Comparison of ENCODE assay signal across 19 cellular contexts in genomic region chr18:70121842-70122241, GRCh38.
DNase-seq lines count a peak whose midpoint lies in the region; ATAC-seq and TF ChIP-seq lines count a peak whose summit lies in the region.
"Had no signal": no experiment of that assay in that cellular context is flagged by ENCODE, and none has a peak within 500 bp of the region (broad histone marks: within the 10 kb centered on the region; RNA-seq: fewer than 3 reads in every experiment).

No MANE protein-coding gene starts in this region.

- H3K36me3 Mint-ChIP-seq in endodermal cell (ENCODE audit: low read depth) = peaks cover 2% of the 10 kb centered on the region
- peaks cover 27% of the 10 kb centered on the region for H3K36me3 Mint-ChIP-seq in activated T-helper 2 cell treated with anti-CD3 and anti-CD28 coated beads, Interferon-gamma antibody, Interleukin-2, Interleukin-4, amounts not matched to agents 10 μg/mL and 5 μg/mL and 100 μg/mL, durations not matched to agents 14 hours and 24 hours and 36 hours (ENCODE audit: low read depth)

- intact Hi-C loops in activated T-helper 2 cell treated with anti-CD3 and anti-CD28 coated beads, Interferon-gamma antibody, Interleukin-2, Interleukin-4, amounts not matched to agents 10 μg/mL and 5 μg/mL and 100 μg/mL, durations not matched to agents 14 hours and 24 hours and 36 hours (cut with micrococcal nuclease) = no loop called here

- H3K9ac ChIP-seq in endodermal cell (ENCODE audit: extremely low read depth, low read length, poor library complexity, severe bottlenecking) = no peak overlapping the region

- peak overlapping the region; percentile 6 for H3K27ac Mint-ChIP-seq in endodermal cell
- H3K27ac Mint-ChIP-seq in activated T-helper 2 cell treated with anti-CD3 and anti-CD28 coated beads, Interferon-gamma antibody, Interleukin-2, Interleukin-4, amounts not matched to agents 10 μg/mL and 5 μg/mL and 100 μg/mL, durations not matched to agents 14 hours and 24 hours and 36 hours = no peak overlapping the region
- H3K27ac Mint-ChIP-seq: GM23338 had no signal

- no peak overlapping the region for H3K4me3 Mint-ChIP-seq in endodermal cell
- no peak overlapping the region for H3K4me3 Mint-ChIP-seq in activated T-helper 2 cell treated with anti-CD3 and anti-CD28 coated beads, Interferon-gamma antibody, Interleukin-2, Interleukin-4, amounts not matched to agents 10 μg/mL and 5 μg/mL and 100 μg/mL, durations not matched to agents 14 hours and 24 hours and 36 hours (ENCODE audit: low read depth)
- H3K4me3 Mint-ChIP-seq: GM23338 had no signal

- WGBS in endodermal cell (ENCODE audit: insufficient coverage in 1 of 2, insufficient read length in 1 of 2), 2 experiments = 96 to 100% methylated on average over 2 to 3 of the region's 3 CpGs

- H3K4me1 Mint-ChIP-seq in endodermal cell = no peaks in the 10 kb centered on the region
- H3K4me1 Mint-ChIP-seq in activated T-helper 2 cell treated with anti-CD3 and anti-CD28 coated beads, Interferon-gamma antibody, Interleukin-2, Interleukin-4, amounts not matched to agents 10 μg/mL and 5 μg/mL and 100 μg/mL, durations not matched to agents 14 hours and 24 hours and 36 hours (ENCODE audit: low read depth) = peaks cover 8% of the 10 kb centered on the region
- H3K4me1 Mint-ChIP-seq: GM23338 had no signal

- no peaks in the 10 kb centered on the region for H3K36me3 ChIP-seq in endodermal cell (ENCODE audit: control insufficient read depth, insufficient read depth, low read length)
- H3K36me3 ChIP-seq: Peyer's patch had no signal

- H3K4me1 ChIP-seq in endodermal cell (ENCODE audit: control insufficient read depth, insufficient read depth, low read length) = no peaks in the 10 kb centered on the region
- H3K4me1 ChIP-seq: Peyer's patch, SJSA1 had no signal

- no peak overlapping the region for H3K27ac ChIP-seq in endodermal cell (ENCODE audit: low read depth, low read length)
- H3K27ac ChIP-seq: Peyer's patch, SJSA1 had no signal

- no peak for TF ChIP-seq CTCF in endodermal cell (conservative IDR thresholded peaks at IDR 0.05)

- ATAC-seq in GM18502 (IDR thresholded peaks at IDR 0.05; ENCODE audit: poor library complexity, unreplicated experiment) = peak; percentile 49
- peak; percentile 55 for ATAC-seq in GM19463 (IDR thresholded peaks at IDR 0.05; ENCODE audit: unreplicated experiment)
- ATAC-seq in HG02870 (IDR thresholded peaks at IDR 0.05; ENCODE audit: unreplicated experiment) = peak; percentile 54
- ATAC-seq: GM23338 had no signal

- DNase-seq in endodermal cell (no peak), NCI-H187 treated with DMSO at 0.1 percent for 48 hours (lab: John Stamatoyannopoulos, UW) (no peak), NCI-H510A (lab: John Stamatoyannopoulos, UW) (no peak)
- DNase-seq in effector CD8-positive, alpha-beta T cell (lab: John Stamatoyannopoulos, UW) = no peak
- DNase-seq in activated T-helper 2 cell treated with anti-CD3 and anti-CD28 coated beads, Interferon-gamma antibody, Interleukin-2, Interleukin-4, amounts not matched to agents 10 μg/mL and 5 μg/mL and 100 μg/mL, durations not matched to agents 14 hours and 24 hours and 36 hours (ENCODE audit: low spot score) = no peak
- DNase-seq: C1 segment of cervical spinal cord, HCEC 1CT, NCI-H1092 treated with DMSO at 0.1 percent for 48 hours, NCI-H146, NCI-H2081, NCI-H2171 treated with DMSO at 0.1 percent for 48 hours, NCI-H446 treated with DMSO at 0.1 percent for 48 hours, Peyer's patch, T-helper 2 cell had no signal

- H3K9me3 ChIP-seq in endodermal cell (ENCODE audit: control insufficient read depth, low read length) = no peaks in the 10 kb centered on the region
- H3K9me3 ChIP-seq: Peyer's patch, SJSA1 had no signal

- no peaks in the 10 kb centered on the region for H3K27me3 Mint-ChIP-seq in endodermal cell (ENCODE audit: insufficient read depth)
- H3K27me3 Mint-ChIP-seq in activated T-helper 2 cell treated with anti-CD3 and anti-CD28 coated beads, Interferon-gamma antibody, Interleukin-2, Interleukin-4, amounts not matched to agents 10 μg/mL and 5 μg/mL and 100 μg/mL, durations not matched to agents 14 hours and 24 hours and 36 hours (ENCODE audit: low read depth) = no peaks in the 10 kb centered on the region

- H3K9me3 Mint-ChIP-seq in endodermal cell = no peaks in the 10 kb centered on the region
- no peaks in the 10 kb centered on the region for H3K9me3 Mint-ChIP-seq in activated T-helper 2 cell treated with anti-CD3 and anti-CD28 coated beads, Interferon-gamma antibody, Interleukin-2, Interleukin-4, amounts not matched to agents 10 μg/mL and 5 μg/mL and 100 μg/mL, durations not matched to agents 14 hours and 24 hours and 36 hours
- H3K9me3 Mint-ChIP-seq: GM23338 had no signal

- no peaks in the 10 kb centered on the region for H3K27me3 ChIP-seq in endodermal cell (ENCODE audit: control insufficient read depth, insufficient read depth, low read length, poor library complexity, severe bottlenecking)
- H3K27me3 ChIP-seq: Peyer's patch, SJSA1 had no signal

- H3K4me3 ChIP-seq in endodermal cell (ENCODE audit: low read length) = no peak overlapping the region
- H3K4me3 ChIP-seq: GM23338, Peyer's patch, SJSA1 had no signal
